Comparison of ENCODE assay signal across 8 cellular contexts in genomic region chr1:11806307-11806936, GRCh38. TPM values are rescaled to one million over a fixed set of nuclear protein-coding genes. Genes with fewer than 3 reads are reported as not detected.
A peak's percentile ranks its signal among the peaks of the same experiment; 100 is the strongest.
DNase-seq lines count a peak whose midpoint lies in the region; ATAC-seq and TF ChIP-seq lines count a peak whose summit lies in the region.

No MANE protein-coding gene starts in this region.

- peaks cover 73% of the 10 kb centered on the region for H3K4me1 Mint-ChIP-seq in stimulated activated naive CD8-positive, alpha-beta T cell treated with anti-CD3 and anti-CD28 coated beads, Interleukin-15, amount 100 ng/mL, for 72 hours

- peak overlapping the region; percentile 96 to 98 for H3K27ac Mint-ChIP-seq in stimulated activated naive CD8-positive, alpha-beta T cell treated with anti-CD3 and anti-CD28 coated beads, Interleukin-15, amount 100 ng/mL, for 72 hours

- H3K27ac ChIP-seq in breast epithelium (peak overlapping the region; percentile 98 to 100), layer of hippocampus (ENCODE audit: low read depth, low read length) (peak overlapping the region; percentile 97)

- intact Hi-C loops in breast epithelium (cut with DNase I; ENCODE audit: low total_unique reads) = no loop called here

- H3K4me1 ChIP-seq in breast epithelium = peaks cover 13% of the 10 kb centered on the region in 2 donors

- no peaks in the 10 kb centered on the region for H3K36me3 ChIP-seq in breast epithelium

- peak overlapping the region; percentile 98 for H3K4me3 ChIP-seq in NB4 (ENCODE audit: low read depth, low read length)
- H3K4me3 ChIP-seq in breast epithelium = peak overlapping the region; percentile 83 to 96 (median 84)

- H3K9me3 ChIP-seq in breast epithelium = no peaks in the 10 kb centered on the region

- DNase-seq in activated gamma-delta T cell (lab: John Stamatoyannopoulos, UW) (peak; percentile 78), activated gamma-delta T cell treated with Interleukin-2 at 50 U/mL for 16 hours (no peak), NB4 (ENCODE audit: low read depth) (peak; percentile 33), breast epithelium (ENCODE audit: low spot score in 2 of 2) (peak in 1 of 2 donors; percentile 35)
- DNase-seq in stimulated activated naive CD8-positive, alpha-beta T cell treated with anti-CD3 and anti-CD28 coated beads, Interleukin-15, amount 100 ng/mL, for 72 hours = no peak
- DNase-seq in activated CD4-positive, alpha-beta T cell treated with anti-CD3 and anti-CD28 coated beads, Interleukin-2, amount 50 U/mL, for 4 hours = no peak

- no peak for TF ChIP-seq CTCF in NB4 (IDR thresholded peaks at IDR 0.05; ENCODE audit: low read depth, low read length)
- TF ChIP-seq CTCF in breast epithelium (IDR thresholded peaks at IDR 0.05) = no peak

- no peak for TF ChIP-seq POLR2A in NB4 (IDR thresholded peaks at IDR 0.05; ENCODE audit: extremely low read depth, insufficient read length)
- no peak for TF ChIP-seq POLR2A in breast epithelium (IDR thresholded peaks at IDR 0.05)

- peak; percentile 21 for ATAC-seq in HG02571 (IDR thresholded peaks at IDR 0.05; ENCODE audit: unreplicated experiment)
- peak; percentile 58 for ATAC-seq in stimulated activated naive CD8-positive, alpha-beta T cell treated with anti-CD3 and anti-CD28 coated beads, Interleukin-15, amount 100 ng/mL, for 72 hours

- H3K27me3 ChIP-seq in breast epithelium = no peaks in the 10 kb centered on the region
- no peaks in the 10 kb centered on the region for H3K27me3 ChIP-seq in layer of hippocampus (ENCODE audit: control insufficient read depth, insufficient read depth, low read length)

- no peaks in the 10 kb centered on the region for H3K9me3 Mint-ChIP-seq in stimulated activated naive CD8-positive, alpha-beta T cell treated with anti-CD3 and anti-CD28 coated beads, Interleukin-15, amount 100 ng/mL, for 72 hours

- peak overlapping the region; percentile 96 to 98 for H3K4me3 Mint-ChIP-seq in stimulated activated naive CD8-positive, alpha-beta T cell treated with anti-CD3 and anti-CD28 coated beads, Interleukin-15, amount 100 ng/mL, for 72 hours

- no peaks in the 10 kb centered on the region for H3K27me3 Mint-ChIP-seq in stimulated activated naive CD8-positive, alpha-beta T cell treated with anti-CD3 and anti-CD28 coated beads, Interleukin-15, amount 100 ng/mL, for 72 hours

RNA-seq across cellular contexts. Expression of gene CLCN6, which starts 0.4 kb away (rescaled TPM):
- total RNA-seq in breast epithelium = 10 to 100 TPM; 14.6 to 21.1 (median 16.7) TPM

RNA-seq across cellular contexts. Expression of gene MTHFR, which starts 0.7 kb away (rescaled TPM):
- total RNA-seq in breast epithelium = 10 to 100 TPM; 24.6 to 42.0 (median 30.0) TPM

RNA-seq across cellular contexts. Expression of gene NPPA, which starts 41.2 kb away (rescaled TPM):
- total RNA-seq in breast epithelium = under 1 TPM in 1 of 3 donors, not detected in 2; 0.66 TPM

RNA-seq across cellular contexts. Expression of gene C1orf167, which starts 44.4 kb away (rescaled TPM):
- 1 to 10 TPM in 1 of 3 donors, not detected in 2; 1.3 TPM for total RNA-seq in breast epithelium

RNA-seq across cellular contexts. Expression of gene NPPB, which starts 52.3 kb away (rescaled TPM):
- not detected for total RNA-seq in breast epithelium

Comparison
In these comparisons a context has a peak if more than half of its experiments do, and no peak if none do; other contexts are left out.
1. DNase-seq: peak in activated gamma-delta T cell (single experiment) and NB4 (single experiment); none in activated gamma-delta T cell treated with Interleukin-2 at 50 U/mL for 16 hours (single experiment), stimulated activated naive CD8-positive, alpha-beta T cell treated with anti-CD3 and anti-CD28 coated beads, Interleukin-15, amount 100 ng/mL, for 72 hours (0 of 2) and activated CD4-positive, alpha-beta T cell treated with anti-CD3 and anti-CD28 coated beads, Interleukin-2, amount 50 U/mL, for 4 hours (0 of 2).